In the genomic region with DNA sequence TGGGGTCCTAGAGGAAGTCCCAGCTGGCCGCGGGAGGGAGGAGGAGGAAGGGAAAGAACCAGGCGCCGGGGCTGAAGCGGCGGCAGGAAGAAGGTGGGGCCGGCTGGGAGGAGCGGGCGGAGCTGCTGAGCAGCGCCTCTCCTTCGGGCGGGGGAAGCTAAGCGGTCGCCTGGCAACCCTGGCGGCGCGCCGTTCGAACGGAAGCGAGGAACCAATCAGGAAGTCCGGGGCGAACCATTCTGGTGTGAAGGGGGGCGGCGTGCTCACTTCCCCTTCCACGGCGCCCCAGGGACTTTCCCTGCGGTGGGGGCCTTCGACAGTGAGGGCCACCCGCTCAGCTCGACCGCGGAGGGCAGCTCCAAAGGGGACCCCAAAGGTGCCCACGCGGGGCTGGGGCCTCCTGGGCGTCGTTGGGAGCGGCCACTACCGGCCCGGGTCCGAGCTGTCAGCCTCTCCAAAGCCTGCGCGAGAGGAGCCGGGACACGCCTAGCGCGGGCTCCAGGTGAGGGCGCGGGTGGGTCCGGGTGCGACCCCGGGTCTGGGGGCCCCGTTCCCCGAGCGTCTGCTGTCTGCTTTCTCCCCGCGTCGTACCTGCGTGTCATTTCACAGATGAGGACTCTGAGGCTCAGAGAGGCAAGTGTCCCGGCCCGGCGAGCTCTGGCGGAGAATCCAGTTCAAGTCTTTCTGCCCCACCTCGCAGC, we compare ENCODE assay signal across 1 cellular context.
A peak's percentile ranks its signal among the peaks of the same experiment; 100 is the strongest.
TF ChIP-seq lines count a peak whose summit lies in the region.

FAM110A (plus strand) TSS at position 266 of the 701 bp plus-strand sequence. CDS start 11,090 bp downstream, outside the sequence.

TF ChIP-seq in HepG2, 621 proteins besides CTCF, POLR2A, EP300 and RAD21 (continued from another document and continues in another):
- TF ChIP-seq GMEB1 (CRISPR knock-in tag; IDR thresholded peaks at IDR 0.05; ENCODE audit: borderline replicate concordance) (peak; percentile 75; the same call in 1 of the 2 replicates), SP4 (CRISPR knock-in tag; IDR thresholded peaks at IDR 0.05) (peak; percentile 95), ATF4 (CRISPR knock-in tag; IDR thresholded peaks at IDR 0.05) (no peak), NFYC (CRISPR knock-in tag; IDR thresholded peaks at IDR 0.05) (peak; percentile 98), SP140L (CRISPR knock-in tag; IDR thresholded peaks at IDR 0.05; ENCODE audit: borderline replicate concordance) (0 out of 2 replicates have a peak, but pooled peaks have one; percentile 31), TBL1XR1 (IDR thresholded peaks at IDR 0.05; ENCODE audit: borderline replicate concordance, low read length, partially characterized antibody) (no peak), ZNF569 (CRISPR knock-in tag; IDR thresholded peaks at IDR 0.05; ENCODE audit: borderline replicate concordance) (no peak), ZHX1 (CRISPR knock-in tag; IDR thresholded peaks at IDR 0.05; ENCODE audit: low read depth) (no peak; the same call in 1 of the 2 replicates), ZNF652 (CRISPR knock-in tag; IDR thresholded peaks at IDR 0.05; ENCODE audit: borderline replicate concordance, low read depth) (0 out of 2 replicates have a peak, but pooled peaks have one; percentile 17), SKI (IDR thresholded peaks at IDR 0.05; ENCODE audit: partially characterized antibody) (no peak), TRAFD1 (CRISPR knock-in tag; IDR thresholded peaks at IDR 0.05; ENCODE audit: borderline replicate concordance) (no peak), ZNF138 (CRISPR knock-in tag; IDR thresholded peaks at IDR 0.05; ENCODE audit: low read depth) (no peak), ZNF737 (CRISPR knock-in tag; IDR thresholded peaks at IDR 0.05; ENCODE audit: borderline replicate concordance) (no peak), ZFP1 (CRISPR knock-in tag; IDR thresholded peaks at IDR 0.05) (0 out of 2 replicates have a peak, but pooled peaks have one; percentile 20), NFATC3 (CRISPR knock-in tag; IDR thresholded peaks at IDR 0.05) (no peak), ZNF503 (CRISPR knock-in tag; IDR thresholded peaks at IDR 0.05) (no peak; the same call in 1 of the 2 replicates), ZNF589 (CRISPR knock-in tag; conservative IDR thresholded peaks at IDR 0.05) (no peak), SNAPC5 (CRISPR knock-in tag; IDR thresholded peaks at IDR 0.05; ENCODE audit: borderline replicate concordance) (0 out of 2 replicates have a peak, but pooled peaks have one; percentile 39), ZNF7 (CRISPR knock-in tag; IDR thresholded peaks at IDR 0.05) (no peak)
- TF ChIP-seq, protein P1, sequence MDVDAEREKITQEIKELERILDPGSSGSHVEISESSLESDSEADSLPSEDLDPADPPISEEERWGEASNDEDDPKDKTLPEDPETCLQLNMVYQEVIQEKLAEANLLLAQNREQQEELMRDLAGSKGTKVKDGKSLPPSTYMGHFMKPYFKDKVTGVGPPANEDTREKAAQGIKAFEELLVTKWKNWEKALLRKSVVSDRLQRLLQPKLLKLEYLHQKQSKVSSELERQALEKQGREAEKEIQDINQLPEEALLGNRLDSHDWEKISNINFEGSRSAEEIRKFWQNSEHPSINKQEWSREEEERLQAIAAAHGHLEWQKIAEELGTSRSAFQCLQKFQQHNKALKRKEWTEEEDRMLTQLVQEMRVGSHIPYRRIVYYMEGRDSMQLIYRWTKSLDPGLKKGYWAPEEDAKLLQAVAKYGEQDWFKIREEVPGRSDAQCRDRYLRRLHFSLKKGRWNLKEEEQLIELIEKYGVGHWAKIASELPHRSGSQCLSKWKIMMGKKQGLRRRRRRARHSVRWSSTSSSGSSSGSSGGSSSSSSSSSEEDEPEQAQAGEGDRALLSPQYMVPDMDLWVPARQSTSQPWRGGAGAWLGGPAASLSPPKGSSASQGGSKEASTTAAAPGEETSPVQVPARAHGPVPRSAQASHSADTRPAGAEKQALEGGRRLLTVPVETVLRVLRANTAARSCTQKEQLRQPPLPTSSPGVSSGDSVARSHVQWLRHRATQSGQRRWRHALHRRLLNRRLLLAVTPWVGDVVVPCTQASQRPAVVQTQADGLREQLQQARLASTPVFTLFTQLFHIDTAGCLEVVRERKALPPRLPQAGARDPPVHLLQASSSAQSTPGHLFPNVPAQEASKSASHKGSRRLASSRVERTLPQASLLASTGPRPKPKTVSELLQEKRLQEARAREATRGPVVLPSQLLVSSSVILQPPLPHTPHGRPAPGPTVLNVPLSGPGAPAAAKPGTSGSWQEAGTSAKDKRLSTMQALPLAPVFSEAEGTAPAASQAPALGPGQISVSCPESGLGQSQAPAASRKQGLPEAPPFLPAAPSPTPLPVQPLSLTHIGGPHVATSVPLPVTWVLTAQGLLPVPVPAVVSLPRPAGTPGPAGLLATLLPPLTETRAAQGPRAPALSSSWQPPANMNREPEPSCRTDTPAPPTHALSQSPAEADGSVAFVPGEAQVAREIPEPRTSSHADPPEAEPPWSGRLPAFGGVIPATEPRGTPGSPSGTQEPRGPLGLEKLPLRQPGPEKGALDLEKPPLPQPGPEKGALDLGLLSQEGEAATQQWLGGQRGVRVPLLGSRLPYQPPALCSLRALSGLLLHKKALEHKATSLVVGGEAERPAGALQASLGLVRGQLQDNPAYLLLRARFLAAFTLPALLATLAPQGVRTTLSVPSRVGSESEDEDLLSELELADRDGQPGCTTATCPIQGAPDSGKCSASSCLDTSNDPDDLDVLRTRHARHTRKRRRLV (CRISPR knock-in tag; IDR thresholded peaks at IDR 0.05), result no peak
- TF ChIP-seq, protein P2, sequence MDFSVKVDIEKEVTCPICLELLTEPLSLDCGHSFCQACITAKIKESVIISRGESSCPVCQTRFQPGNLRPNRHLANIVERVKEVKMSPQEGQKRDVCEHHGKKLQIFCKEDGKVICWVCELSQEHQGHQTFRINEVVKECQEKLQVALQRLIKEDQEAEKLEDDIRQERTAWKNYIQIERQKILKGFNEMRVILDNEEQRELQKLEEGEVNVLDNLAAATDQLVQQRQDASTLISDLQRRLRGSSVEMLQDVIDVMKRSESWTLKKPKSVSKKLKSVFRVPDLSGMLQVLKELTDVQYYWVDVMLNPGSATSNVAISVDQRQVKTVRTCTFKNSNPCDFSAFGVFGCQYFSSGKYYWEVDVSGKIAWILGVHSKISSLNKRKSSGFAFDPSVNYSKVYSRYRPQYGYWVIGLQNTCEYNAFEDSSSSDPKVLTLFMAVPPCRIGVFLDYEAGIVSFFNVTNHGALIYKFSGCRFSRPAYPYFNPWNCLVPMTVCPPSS (IDR thresholded peaks at IDR 0.05), result no peak
- TF ChIP-seq, protein P3, sequence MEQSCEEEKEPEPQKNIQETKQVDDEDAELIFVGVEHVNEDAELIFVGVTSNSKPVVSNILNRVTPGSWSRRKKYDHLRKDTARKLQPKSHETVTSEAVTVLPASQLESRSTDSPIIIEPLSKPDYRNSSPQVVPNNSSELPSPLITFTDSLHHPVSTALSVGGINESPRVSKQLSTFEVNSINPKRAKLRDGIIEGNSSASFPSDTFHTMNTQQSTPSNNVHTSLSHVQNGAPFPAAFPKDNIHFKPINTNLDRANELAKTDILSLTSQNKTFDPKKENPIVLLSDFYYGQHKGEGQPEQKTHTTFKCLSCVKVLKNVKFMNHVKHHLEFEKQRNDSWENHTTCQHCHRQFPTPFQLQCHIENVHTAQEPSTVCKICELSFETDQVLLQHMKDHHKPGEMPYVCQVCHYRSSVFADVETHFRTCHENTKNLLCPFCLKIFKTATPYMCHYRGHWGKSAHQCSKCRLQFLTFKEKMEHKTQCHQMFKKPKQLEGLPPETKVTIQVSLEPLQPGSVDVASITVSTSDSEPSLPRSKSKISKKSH (CRISPR knock-in tag; IDR thresholded peaks at IDR 0.05; ENCODE audit: borderline replicate concordance), result peak; percentile 98
- TF ChIP-seq, protein P4, sequence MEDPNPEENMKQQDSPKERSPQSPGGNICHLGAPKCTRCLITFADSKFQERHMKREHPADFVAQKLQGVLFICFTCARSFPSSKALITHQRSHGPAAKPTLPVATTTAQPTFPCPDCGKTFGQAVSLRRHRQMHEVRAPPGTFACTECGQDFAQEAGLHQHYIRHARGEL (CRISPR knock-in tag; IDR thresholded peaks at IDR 0.05), result no peak
- TF ChIP-seq, protein P5, sequence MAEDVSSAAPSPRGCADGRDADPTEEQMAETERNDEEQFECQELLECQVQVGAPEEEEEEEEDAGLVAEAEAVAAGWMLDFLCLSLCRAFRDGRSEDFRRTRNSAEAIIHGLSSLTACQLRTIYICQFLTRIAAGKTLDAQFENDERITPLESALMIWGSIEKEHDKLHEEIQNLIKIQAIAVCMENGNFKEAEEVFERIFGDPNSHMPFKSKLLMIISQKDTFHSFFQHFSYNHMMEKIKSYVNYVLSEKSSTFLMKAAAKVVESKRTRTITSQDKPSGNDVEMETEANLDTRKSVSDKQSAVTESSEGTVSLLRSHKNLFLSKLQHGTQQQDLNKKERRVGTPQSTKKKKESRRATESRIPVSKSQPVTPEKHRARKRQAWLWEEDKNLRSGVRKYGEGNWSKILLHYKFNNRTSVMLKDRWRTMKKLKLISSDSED (CRISPR knock-in tag; IDR thresholded peaks at IDR 0.05), result no peak
